In genomic region chr15:77549552-77550274, GRCh38 we compare ENCODE assay signal across 17 cellular contexts.
A peak's percentile ranks its signal among the peaks of the same experiment; 100 is the strongest.
DNase-seq lines count a peak whose midpoint lies in the region; ATAC-seq, FAIRE-seq and TF ChIP-seq lines count a peak whose summit lies in the region.
"Had no signal": no experiment of that assay in that cellular context is flagged by ENCODE, and none has a peak within 500 bp of the region (broad histone marks: within the 10 kb centered on the region; RNA-seq: fewer than 3 reads in every experiment).

No MANE protein-coding gene starts in this region.

- H3K27ac ChIP-seq in A549: no peak overlapping the region
- H3K27ac ChIP-seq in BLaER1: peak overlapping the region; percentile 90
- H3K27ac ChIP-seq in OCI-LY7 (ENCODE audit: low read depth, low read length, poor library complexity, severe bottlenecking): no peak overlapping the region
- H3K27ac ChIP-seq in kidney (ENCODE audit: low read depth in 2 of 2, low read length in 2 of 2): no peak overlapping the region
- H3K27ac ChIP-seq: KMS-11 had no signal

- H3K9me2 ChIP-seq in OCI-LY7 (ENCODE audit: insufficient read depth, low read length): no peaks in the 10 kb centered on the region

- FAIRE-seq in A549 (lab: Jason Lieb, UNC): no peak
- no peak for FAIRE-seq in kidney (lab: Jason Lieb, UNC)
- FAIRE-seq: A204.1 had no signal

- H3K79me2 ChIP-seq in OCI-LY7 (ENCODE audit: insufficient read depth, low read depth, low read length): no peaks in the 10 kb centered on the region

- no peak for TF ChIP-seq EP300 in A549 (IDR thresholded peaks at IDR 0.05)

- no peak overlapping the region; the same call in 1 of the 2 replicates for H3K9ac ChIP-seq in BLaER1
- no peak overlapping the region for H3K9ac ChIP-seq in kidney (ENCODE audit: low read length in 2 of 2)
- H3K9ac ChIP-seq: KMS-11 had no signal

- H3K4me2 ChIP-seq in A549 (no peak overlapping the region), BLaER1 (peak overlapping the region; percentile 92), OCI-LY7 (ENCODE audit: low read length) (no peak overlapping the region)
- H3K4me2 ChIP-seq: GM23338, KMS-11 had no signal

- POLR2A ChIA-PET in A549 (lab: Yijun Ruan, JAX) (no interaction called here), OCI-LY7 (lab: Charles Lee) (interaction anchor here (0.6 kb wide), 1 partner anchor 167 kb away, joined by 4 read pairs; no protein-coding TSS in a partner anchor)

- no peak for TF ChIP-seq RAD21 in A549 (conservative IDR thresholded peaks at IDR 0.05 in 1 of 2, IDR thresholded peaks at IDR 0.05 in 1 of 2)

- DNase-seq in A549 (ENCODE audit: low read depth in 1 of 2, low spot score in 1 of 2) (no peak), OCI-LY7 (ENCODE audit: low spot score) (no peak), kidney (peak; percentile 52), NCI-H2107 treated with DMSO at 0.1 percent for 48 hours (lab: John Stamatoyannopoulos, UW; ENCODE audit: unreplicated experiment) (no peak), NCI-H2029 (lab: John Stamatoyannopoulos, UW) (no peak), activated gamma-delta T cell (lab: John Stamatoyannopoulos, UW) (no peak), SK-N-DZ (ENCODE audit: low spot score) (no peak)
- DNase-seq: AML-193; Calu3; CD8-positive, alpha-beta T cell; DMS79 treated with DMSO at 0.1 percent for 48 hours; GF-D8; H9 had no signal

- no peak overlapping the region for H2AFZ ChIP-seq in OCI-LY7 (ENCODE audit: low read length)

- H4K20me1 ChIP-seq in BLaER1 (no peaks in the 10 kb centered on the region), OCI-LY7 (ENCODE audit: insufficient read depth, low read length) (no peaks in the 10 kb centered on the region)

- CTCF ChIA-PET in A549 (lab: Yijun Ruan, JAX) (interaction anchor here (0.6 to 2.2 kb wide), 7 partner anchors 10 to 442 kb away, joined by 3 to 8 read pairs (median 3); no protein-coding TSS in a partner anchor), OCI-LY7 (lab: Charles Lee; ENCODE audit: unreplicated experiment) (interaction anchor here (1.0 kb wide), 1 partner anchor 14 kb away, joined by 3 read pairs; no protein-coding TSS in a partner anchor)

- TF ChIP-seq POLR2A in A549 (IDR thresholded peaks at IDR 0.05; ENCODE audit: low read length): no peak

- intact Hi-C loops in OCI-LY7 (cut with micrococcal nuclease; ENCODE audit: unreplicated experiment) (loop anchor here (10.0 kb wide), 1 partner anchor 235 kb away; no protein-coding TSS in a partner anchor), kidney (cut with DNase I) (loop anchor here (10.0 kb wide), 1 partner anchor 435 kb away; no protein-coding TSS in a partner anchor)

- H3K4me3 ChIP-seq in A549 (no peak overlapping the region), BLaER1 (no peak overlapping the region), OCI-LY7 (ENCODE audit: low read depth, low read length, poor library complexity, severe bottlenecking) (no peak overlapping the region), kidney (ENCODE audit: low read length in 2 of 2) (no peak overlapping the region)
- H3K4me3 ChIP-seq: GM23338 had no signal

- no peak for TF ChIP-seq CTCF in A549 (IDR thresholded peaks at IDR 0.05)
- 0 out of 2 replicates have a peak, but pooled peaks have one; percentile 3 for TF ChIP-seq CTCF in OCI-LY7 (conservative IDR thresholded peaks at IDR 0.05; ENCODE audit: low read length)
- TF ChIP-seq CTCF in kidney (IDR thresholded peaks at IDR 0.05; ENCODE audit: borderline replicate concordance, extremely low read depth, insufficient read depth): no peak

- no peaks in the 10 kb centered on the region for H3K36me3 ChIP-seq in BLaER1
- no peaks in the 10 kb centered on the region for H3K36me3 ChIP-seq in OCI-LY7 (ENCODE audit: insufficient read depth, low read length)
- H3K36me3 ChIP-seq in kidney (ENCODE audit: control insufficient read depth in 1 of 2, insufficient read depth in 2 of 2, low read length in 2 of 2): no peaks in the 10 kb centered on the region

- H3K27me3 ChIP-seq in BLaER1: no peaks in the 10 kb centered on the region

- BruUV-seq in OCI-LY7 (replicated peaks; lab: Mats Ljungman, UMichigan): no TSS peak

- no peak for ATAC-seq in A549
- ATAC-seq: CD8-positive, alpha-beta T cell had no signal

- H3K9me3 ChIP-seq in A549 (no peaks in the 10 kb centered on the region), BLaER1 (no peaks in the 10 kb centered on the region; the same call in 1 of the 2 replicates), OCI-LY7 (ENCODE audit: low read length) (no peaks in the 10 kb centered on the region), kidney (ENCODE audit: control insufficient read depth in 1 of 2, low read length in 2 of 2) (no peaks in the 10 kb centered on the region)

- 37% methylated on average over 4 of the region's 5 CpGs for WGBS in A549 (ENCODE audit: missing lambda C conversion rate)

- peaks cover 10% of the 10 kb centered on the region for H3K4me1 ChIP-seq in A549
- peaks cover 64% of the 10 kb centered on the region for H3K4me1 ChIP-seq in BLaER1
- peaks cover 11% of the 10 kb centered on the region for H3K4me1 ChIP-seq in OCI-LY7 (ENCODE audit: insufficient read depth, low read length, poor library complexity, severe bottlenecking)
- H3K4me1 ChIP-seq in kidney (ENCODE audit: control insufficient read depth in 1 of 2, insufficient read depth in 1 of 2, low read depth in 1 of 2, low read length in 2 of 2): no peaks in the 10 kb centered on the region

TF ChIP-seq in A549, 52 proteins besides CTCF, POLR2A, EP300 and RAD21:
- TF ChIP-seq NFE2L2 (conservative IDR thresholded peaks at IDR 0.05; ENCODE audit: low read length) (no peak), ZFP36 (IDR thresholded peaks at IDR 0.05; ENCODE audit: borderline replicate concordance, partially characterized antibody) (peak; percentile 27)
